Comparison of ENCODE assay signal across 8 cellular contexts in the genomic region with DNA sequence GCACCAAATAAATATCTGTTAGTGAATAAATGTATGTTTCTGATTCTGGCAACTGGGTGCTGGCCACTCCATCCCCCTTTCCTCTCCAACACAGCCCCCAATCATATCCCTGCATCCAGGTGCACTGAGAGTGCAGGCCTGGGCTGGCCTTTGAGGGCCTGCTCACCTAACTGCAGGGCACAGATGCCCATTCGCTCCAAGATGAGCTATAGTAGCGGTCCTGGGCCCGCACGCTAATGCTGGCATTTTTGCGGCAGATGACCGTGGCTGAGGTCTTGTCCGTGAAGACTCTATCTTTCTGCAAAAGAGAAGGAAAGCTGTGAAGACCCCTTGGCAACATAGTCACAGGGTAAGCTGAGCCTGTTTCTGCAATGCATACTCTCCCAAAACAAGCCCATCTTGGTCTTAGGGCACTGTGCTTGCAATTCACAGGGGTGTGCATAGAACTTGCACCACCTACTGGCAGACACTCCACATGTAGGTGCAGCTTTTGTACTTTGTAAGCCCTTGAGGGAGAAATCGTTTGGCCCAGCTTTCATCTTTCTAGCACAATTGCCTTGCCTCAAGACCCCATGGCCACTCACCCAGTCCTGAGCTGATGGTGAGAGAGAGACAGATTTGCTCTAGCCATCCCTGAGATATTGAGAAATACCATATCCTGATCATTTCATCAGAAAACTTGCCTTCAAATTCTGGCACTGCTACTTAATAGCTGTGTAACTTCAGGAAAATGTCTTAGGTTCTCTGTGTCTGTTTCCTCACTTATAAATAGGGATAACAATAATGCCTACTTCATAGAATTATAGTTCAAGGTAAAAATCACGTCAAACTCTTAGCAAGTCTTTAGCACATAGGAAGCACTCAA. TPM values are rescaled to one million over a fixed set of nuclear protein-coding genes. Genes with fewer than 3 reads are reported as not detected.
DNase-seq lines count a peak whose midpoint lies in the region; ATAC-seq and TF ChIP-seq lines count a peak whose summit lies in the region.

No MANE protein-coding gene starts in this region.

- TF ChIP-seq CTCF in heart right ventricle (IDR thresholded peaks at IDR 0.05): peak; percentile 15 to 63 (median 55)

- H3K27ac ChIP-seq in heart right ventricle: no peak overlapping the region

- H3K27me3 ChIP-seq in heart right ventricle: peaks cover 0 to 22% (median 13%) of the 10 kb centered on the region in 7 donors

- DNase-seq in D341Med (ENCODE audit: low spot score): peak; percentile 73
- DNase-seq in NCI-H446 treated with DMSO at 0.1 percent for 48 hours (lab: John Stamatoyannopoulos, UW): peak; percentile 9
- DNase-seq in activated T-cell treated with anti-CD3 and anti-CD28 coated beads, Interleukin-2, amount 50 U/mL, for 1 hour: peak; percentile 36
- DNase-seq in heart right ventricle: peak in 1 of 2 donors; percentile 19
- DNase-seq in stimulated activated CD4-positive, alpha-beta T cell treated with anti-CD3 and anti-CD28 coated beads, Interleukin-15, amount 100 ng/mL, for 24 hours: peak; percentile 52

- WGBS in heart right ventricle, 2 donors: 78 to 80% methylated on average over 9 of the region's 9 CpGs

- no peaks in the 10 kb centered on the region for H3K9me3 ChIP-seq in heart right ventricle

- H3K4me3 ChIP-seq in heart right ventricle: no peak overlapping the region

- no peaks in the 10 kb centered on the region for H3K4me1 ChIP-seq in heart right ventricle

- intact Hi-C loops in heart right ventricle (cut with DNase I): loop anchor here in 7 of 10 donors (2.0 to 10.0 kb wide), 4 partner anchors 159 to 668 kb away; no protein-coding TSS in a partner anchor

- ATAC-seq in GM19397 (IDR thresholded peaks at IDR 0.05; ENCODE audit: unreplicated experiment) (peak; percentile 48), heart right ventricle (peak in 1 of 8 donors; percentile 69), HG03280 (IDR thresholded peaks at IDR 0.05; ENCODE audit: unreplicated experiment) (no peak), GM18870 (IDR thresholded peaks at IDR 0.05; ENCODE audit: unreplicated experiment) (no peak)

- no peaks in the 10 kb centered on the region for H3K36me3 ChIP-seq in heart right ventricle

RNA-seq across cellular contexts. Expression of a gene that starts 13.5 kb away (rescaled TPM):
- not detected for total RNA-seq in heart right ventricle
- not detected for polyA plus RNA-seq in heart right ventricle

RNA-seq across cellular contexts. Expression of a gene that starts 53.7 kb away (rescaled TPM):
- total RNA-seq in heart right ventricle: 10 to 100 TPM; 11.6 to 17.0 (median 13.9) TPM
- polyA plus RNA-seq in heart right ventricle: 10 to 100 TPM; 12.4 to 20.9 TPM
